Comparison of ENCODE assay signal across 1 cellular context in the genomic region with DNA sequence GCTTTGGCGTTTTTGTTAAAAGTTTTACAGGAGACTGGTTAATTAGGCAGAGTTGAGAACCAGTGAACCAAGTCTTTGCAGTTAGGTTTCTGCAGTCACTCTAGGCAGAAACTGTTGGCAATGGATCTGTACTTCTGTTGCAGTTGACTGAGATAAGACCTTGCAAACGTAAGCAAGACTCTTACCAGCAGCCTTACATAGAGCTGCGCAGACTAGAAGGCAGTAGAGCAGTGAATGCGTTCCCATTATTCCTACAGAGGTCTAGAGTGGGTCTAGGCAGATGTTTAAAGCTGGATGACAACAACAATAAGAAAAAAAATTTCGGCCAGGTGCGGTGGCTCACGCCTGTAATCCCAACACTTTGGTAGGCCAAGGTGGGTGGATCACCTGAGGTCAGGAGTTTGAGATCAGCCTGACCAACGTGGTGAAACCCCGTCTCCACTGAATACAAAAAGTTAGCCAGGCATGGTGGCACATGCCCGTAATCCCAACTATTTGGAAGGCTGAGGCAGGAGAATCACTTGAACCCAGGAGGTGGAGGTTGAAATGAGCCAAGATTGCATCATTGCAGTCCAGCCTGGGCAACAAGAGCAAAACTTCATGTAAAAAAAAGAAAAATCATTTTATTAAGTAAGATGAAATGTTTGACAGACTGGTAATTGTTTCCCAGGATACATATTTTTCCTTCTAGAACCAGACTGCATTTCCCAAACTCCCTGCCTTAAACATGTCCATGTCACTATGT.
TF ChIP-seq lines count a peak whose summit lies in the region.

No MANE protein-coding gene starts in this region.

TF ChIP-seq in H1, 55 proteins besides CTCF, POLR2A, EP300 and RAD21:
- no peak for TF ChIP-seq GABPA (IDR thresholded peaks at IDR 0.05; ENCODE audit: borderline replicate concordance, insufficient read depth, low read length)
- no peak for TF ChIP-seq RNF2 (IDR thresholded peaks at IDR 0.05; ENCODE audit: borderline replicate concordance, low read depth, low read length, missing control alignments, poor library complexity, severe bottlenecking)
- TF ChIP-seq SIRT6 (IDR thresholded peaks at IDR 0.05; ENCODE audit: low read length): no peak
